ENCODE assay signal across 1 cellular context in genomic region chr17:75666959-75667790, GRCh38.
TF ChIP-seq lines count a peak whose summit lies in the region.

Gene RECQL5, minus strand, starts transcription at chr17:75667154. Its CDS starts 597 bp downstream, at chr17:75666557.
Gene SAP30BP, plus strand, starts transcription at chr17:75667338. Its CDS starts 35 bp downstream, at chr17:75667373.

TF ChIP-seq in HepG2, 621 proteins besides CTCF, POLR2A, EP300 and RAD21 (continued from another document and continues in another):
- peak; percentile 92 for TF ChIP-seq KMT2A (CRISPR knock-in tag; IDR thresholded peaks at IDR 0.05)
- no peak for TF ChIP-seq KLF9 (CRISPR knock-in tag; IDR thresholded peaks at IDR 0.05; ENCODE audit: low read depth)
- no peak for TF ChIP-seq HNRNPK (IDR thresholded peaks at IDR 0.05; ENCODE audit: low read depth, low read length, poor library complexity, severe bottlenecking)
- TF ChIP-seq EZH2 (conservative IDR thresholded peaks at IDR 0.05; ENCODE audit: low read depth, low read length): no peak
- TF ChIP-seq, protein P1, sequence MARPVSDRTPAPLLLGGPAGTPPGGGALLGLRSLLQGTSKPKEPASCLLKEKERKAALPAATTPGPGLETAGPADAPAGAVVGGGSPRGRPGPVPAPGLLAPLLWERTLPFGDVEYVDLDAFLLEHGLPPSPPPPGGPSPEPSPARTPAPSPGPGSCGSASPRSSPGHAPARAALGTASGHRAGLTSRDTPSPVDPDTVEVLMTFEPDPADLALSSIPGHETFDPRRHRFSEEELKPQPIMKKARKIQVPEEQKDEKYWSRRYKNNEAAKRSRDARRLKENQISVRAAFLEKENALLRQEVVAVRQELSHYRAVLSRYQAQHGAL (CRISPR knock-in tag; IDR thresholded peaks at IDR 0.05; ENCODE audit: not compliant biosample characterization): no peak
- no peak for TF ChIP-seq ZBTB8A (CRISPR knock-in tag; IDR thresholded peaks at IDR 0.05; ENCODE audit: borderline replicate concordance, low read depth)
- TF ChIP-seq ZNF720 (CRISPR knock-in tag; IDR thresholded peaks at IDR 0.05): no peak
- TF ChIP-seq ZC3H4 (CRISPR knock-in tag; IDR thresholded peaks at IDR 0.05; ENCODE audit: borderline replicate concordance): no peak
- peak; percentile 51; the same call in 1 of the 2 replicates for TF ChIP-seq ZBTB38 (CRISPR knock-in tag; IDR thresholded peaks at IDR 0.05)
- 0 out of 2 replicates have a peak, but pooled peaks have one; percentile 71 for TF ChIP-seq ZNF614 (CRISPR knock-in tag; IDR thresholded peaks at IDR 0.05; ENCODE audit: borderline replicate concordance)
- TF ChIP-seq, protein P2, sequence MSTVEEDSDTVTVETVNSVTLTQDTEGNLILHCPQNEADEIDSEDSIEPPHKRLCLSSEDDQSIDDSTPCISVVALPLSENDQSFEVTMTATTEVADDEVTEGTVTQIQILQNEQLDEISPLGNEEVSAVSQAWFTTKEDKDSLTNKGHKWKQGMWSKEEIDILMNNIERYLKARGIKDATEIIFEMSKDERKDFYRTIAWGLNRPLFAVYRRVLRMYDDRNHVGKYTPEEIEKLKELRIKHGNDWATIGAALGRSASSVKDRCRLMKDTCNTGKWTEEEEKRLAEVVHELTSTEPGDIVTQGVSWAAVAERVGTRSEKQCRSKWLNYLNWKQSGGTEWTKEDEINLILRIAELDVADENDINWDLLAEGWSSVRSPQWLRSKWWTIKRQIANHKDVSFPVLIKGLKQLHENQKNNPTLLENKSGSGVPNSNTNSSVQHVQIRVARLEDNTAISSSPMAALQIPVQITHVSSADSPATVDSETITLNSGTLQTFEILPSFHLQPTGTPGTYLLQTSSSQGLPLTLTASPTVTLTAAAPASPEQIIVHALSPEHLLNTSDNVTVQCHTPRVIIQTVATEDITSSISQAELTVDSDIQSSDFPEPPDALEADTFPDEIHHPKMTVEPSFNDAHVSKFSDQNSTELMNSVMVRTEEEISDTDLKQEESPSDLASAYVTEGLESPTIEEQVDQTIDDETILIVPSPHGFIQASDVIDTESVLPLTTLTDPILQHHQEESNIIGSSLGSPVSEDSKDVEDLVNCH (CRISPR knock-in tag; IDR thresholded peaks at IDR 0.05): no peak
- TF ChIP-seq SMAD1 (CRISPR knock-in tag; IDR thresholded peaks at IDR 0.05; ENCODE audit: borderline replicate concordance, low read depth): peak; percentile 91; the same call in 1 of the 2 replicates
- no peak for TF ChIP-seq RBAK (CRISPR knock-in tag; IDR thresholded peaks at IDR 0.05)
- TF ChIP-seq, protein P3, sequence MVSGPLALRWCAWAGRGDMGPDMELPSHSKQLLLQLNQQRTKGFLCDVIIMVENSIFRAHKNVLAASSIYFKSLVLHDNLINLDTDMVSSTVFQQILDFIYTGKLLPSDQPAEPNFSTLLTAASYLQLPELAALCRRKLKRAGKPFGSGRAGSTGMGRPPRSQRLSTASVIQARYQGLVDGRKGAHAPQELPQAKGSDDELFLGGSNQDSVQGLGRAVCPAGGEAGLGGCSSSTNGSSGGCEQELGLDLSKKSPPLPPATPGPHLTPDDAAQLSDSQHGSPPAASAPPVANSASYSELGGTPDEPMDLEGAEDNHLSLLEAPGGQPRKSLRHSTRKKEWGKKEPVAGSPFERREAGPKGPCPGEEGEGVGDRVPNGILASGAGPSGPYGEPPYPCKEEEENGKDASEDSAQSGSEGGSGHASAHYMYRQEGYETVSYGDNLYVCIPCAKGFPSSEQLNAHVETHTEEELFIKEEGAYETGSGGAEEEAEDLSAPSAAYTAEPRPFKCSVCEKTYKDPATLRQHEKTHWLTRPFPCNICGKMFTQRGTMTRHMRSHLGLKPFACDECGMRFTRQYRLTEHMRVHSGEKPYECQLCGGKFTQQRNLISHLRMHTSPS (CRISPR knock-in tag; IDR thresholded peaks at IDR 0.05; ENCODE audit: low read depth): no peak
- TF ChIP-seq ZBTB39 (CRISPR knock-in tag; IDR thresholded peaks at IDR 0.05): no peak; the same call in 1 of the 2 replicates
- no peak for TF ChIP-seq NFE2 (CRISPR knock-in tag; IDR thresholded peaks at IDR 0.05)
- TF ChIP-seq, protein P4, sequence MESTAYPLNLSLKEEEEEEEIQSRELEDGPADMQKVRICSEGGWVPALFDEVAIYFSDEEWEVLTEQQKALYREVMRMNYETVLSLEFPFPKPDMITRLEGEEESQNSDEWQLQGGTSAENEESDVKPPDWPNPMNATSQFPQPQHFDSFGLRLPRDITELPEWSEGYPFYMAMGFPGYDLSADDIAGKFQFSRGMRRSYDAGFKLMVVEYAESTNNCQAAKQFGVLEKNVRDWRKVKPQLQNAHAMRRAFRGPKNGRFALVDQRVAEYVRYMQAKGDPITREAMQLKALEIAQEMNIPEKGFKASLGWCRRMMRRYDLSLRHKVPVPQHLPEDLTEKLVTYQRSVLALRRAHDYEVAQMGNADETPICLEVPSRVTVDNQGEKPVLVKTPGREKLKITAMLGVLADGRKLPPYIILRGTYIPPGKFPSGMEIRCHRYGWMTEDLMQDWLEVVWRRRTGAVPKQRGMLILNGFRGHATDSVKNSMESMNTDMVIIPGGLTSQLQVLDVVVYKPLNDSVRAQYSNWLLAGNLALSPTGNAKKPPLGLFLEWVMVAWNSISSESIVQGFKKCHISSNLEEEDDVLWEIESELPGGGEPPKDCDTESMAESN (CRISPR knock-in tag; conservative IDR thresholded peaks at IDR 0.05): peak; percentile 53; the same call in 1 of the 2 replicates
- peak; percentile 24; the same call in 1 of the 2 replicates for TF ChIP-seq ZNF225 (CRISPR knock-in tag; IDR thresholded peaks at IDR 0.05)
- TF ChIP-seq ZNF296 (CRISPR knock-in tag; conservative IDR thresholded peaks at IDR 0.05): no peak
- TF ChIP-seq, protein P5, sequence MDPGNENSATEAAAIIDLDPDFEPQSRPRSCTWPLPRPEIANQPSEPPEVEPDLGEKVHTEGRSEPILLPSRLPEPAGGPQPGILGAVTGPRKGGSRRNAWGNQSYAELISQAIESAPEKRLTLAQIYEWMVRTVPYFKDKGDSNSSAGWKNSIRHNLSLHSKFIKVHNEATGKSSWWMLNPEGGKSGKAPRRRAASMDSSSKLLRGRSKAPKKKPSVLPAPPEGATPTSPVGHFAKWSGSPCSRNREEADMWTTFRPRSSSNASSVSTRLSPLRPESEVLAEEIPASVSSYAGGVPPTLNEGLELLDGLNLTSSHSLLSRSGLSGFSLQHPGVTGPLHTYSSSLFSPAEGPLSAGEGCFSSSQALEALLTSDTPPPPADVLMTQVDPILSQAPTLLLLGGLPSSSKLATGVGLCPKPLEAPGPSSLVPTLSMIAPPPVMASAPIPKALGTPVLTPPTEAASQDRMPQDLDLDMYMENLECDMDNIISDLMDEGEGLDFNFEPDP (CRISPR knock-in tag; conservative IDR thresholded peaks at IDR 0.05): no peak
- TF ChIP-seq SP140L (CRISPR knock-in tag; IDR thresholded peaks at IDR 0.05; ENCODE audit: borderline replicate concordance): no peak
- peak; percentile 87; the same call in 1 of the 2 replicates for TF ChIP-seq ZMYM4 (CRISPR knock-in tag; IDR thresholded peaks at IDR 0.05)
- TF ChIP-seq ARNTL (CRISPR knock-in tag; IDR thresholded peaks at IDR 0.05): no peak
- no peak for TF ChIP-seq NKX3-1 (CRISPR knock-in tag; IDR thresholded peaks at IDR 0.05)
- no peak for TF ChIP-seq GZF1 (CRISPR knock-in tag; IDR thresholded peaks at IDR 0.05)
- no peak for TF ChIP-seq ZFP90 (CRISPR knock-in tag; IDR thresholded peaks at IDR 0.05; ENCODE audit: borderline replicate concordance)
- no peak; the same call in 1 of the 2 replicates for TF ChIP-seq ZNF678 (CRISPR knock-in tag; IDR thresholded peaks at IDR 0.05)
- peak; percentile 26 for TF ChIP-seq ZNF883 (CRISPR knock-in tag; IDR thresholded peaks at IDR 0.05; ENCODE audit: not compliant biosample characterization)
- no peak for TF ChIP-seq ETV6 (CRISPR knock-in tag; conservative IDR thresholded peaks at IDR 0.05)
- TF ChIP-seq JDP2 (CRISPR knock-in tag; IDR thresholded peaks at IDR 0.05; ENCODE audit: borderline replicate concordance): no peak
- no peak for TF ChIP-seq FOXM1 (CRISPR knock-in tag; IDR thresholded peaks at IDR 0.05)
- no peak for TF ChIP-seq MLX (CRISPR knock-in tag; IDR thresholded peaks at IDR 0.05)
- TF ChIP-seq RBFOX2 (IDR thresholded peaks at IDR 0.05; ENCODE audit: low read depth, low read length): peak; percentile 73
- TF ChIP-seq KMT2B (CRISPR knock-in tag; IDR thresholded peaks at IDR 0.05): peak; percentile 94
- TF ChIP-seq HDAC2 (CRISPR knock-in tag; IDR thresholded peaks at IDR 0.05): peak; percentile 77
- 0 out of 2 replicates have a peak, but pooled peaks have one; percentile 19 for TF ChIP-seq PRMT3 (CRISPR knock-in tag; IDR thresholded peaks at IDR 0.05; ENCODE audit: borderline replicate concordance, low read depth)
- TF ChIP-seq, protein P6, sequence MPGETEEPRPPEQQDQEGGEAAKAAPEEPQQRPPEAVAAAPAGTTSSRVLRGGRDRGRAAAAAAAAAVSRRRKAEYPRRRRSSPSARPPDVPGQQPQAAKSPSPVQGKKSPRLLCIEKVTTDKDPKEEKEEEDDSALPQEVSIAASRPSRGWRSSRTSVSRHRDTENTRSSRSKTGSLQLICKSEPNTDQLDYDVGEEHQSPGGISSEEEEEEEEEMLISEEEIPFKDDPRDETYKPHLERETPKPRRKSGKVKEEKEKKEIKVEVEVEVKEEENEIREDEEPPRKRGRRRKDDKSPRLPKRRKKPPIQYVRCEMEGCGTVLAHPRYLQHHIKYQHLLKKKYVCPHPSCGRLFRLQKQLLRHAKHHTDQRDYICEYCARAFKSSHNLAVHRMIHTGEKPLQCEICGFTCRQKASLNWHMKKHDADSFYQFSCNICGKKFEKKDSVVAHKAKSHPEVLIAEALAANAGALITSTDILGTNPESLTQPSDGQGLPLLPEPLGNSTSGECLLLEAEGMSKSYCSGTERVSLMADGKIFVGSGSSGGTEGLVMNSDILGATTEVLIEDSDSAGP (CRISPR knock-in tag; IDR thresholded peaks at IDR 0.05; ENCODE audit: borderline replicate concordance): peak; percentile 89; the same call in 1 of the 2 replicates
- TF ChIP-seq ZNF550 (CRISPR knock-in tag; IDR thresholded peaks at IDR 0.05; ENCODE audit: borderline replicate concordance): no peak
- TF ChIP-seq RFXANK (CRISPR knock-in tag; IDR thresholded peaks at IDR 0.05): no peak
- peak; percentile 73; the same call in 1 of the 2 replicates for TF ChIP-seq SRY (CRISPR knock-in tag; IDR thresholded peaks at IDR 0.05)
- TF ChIP-seq, protein P7, sequence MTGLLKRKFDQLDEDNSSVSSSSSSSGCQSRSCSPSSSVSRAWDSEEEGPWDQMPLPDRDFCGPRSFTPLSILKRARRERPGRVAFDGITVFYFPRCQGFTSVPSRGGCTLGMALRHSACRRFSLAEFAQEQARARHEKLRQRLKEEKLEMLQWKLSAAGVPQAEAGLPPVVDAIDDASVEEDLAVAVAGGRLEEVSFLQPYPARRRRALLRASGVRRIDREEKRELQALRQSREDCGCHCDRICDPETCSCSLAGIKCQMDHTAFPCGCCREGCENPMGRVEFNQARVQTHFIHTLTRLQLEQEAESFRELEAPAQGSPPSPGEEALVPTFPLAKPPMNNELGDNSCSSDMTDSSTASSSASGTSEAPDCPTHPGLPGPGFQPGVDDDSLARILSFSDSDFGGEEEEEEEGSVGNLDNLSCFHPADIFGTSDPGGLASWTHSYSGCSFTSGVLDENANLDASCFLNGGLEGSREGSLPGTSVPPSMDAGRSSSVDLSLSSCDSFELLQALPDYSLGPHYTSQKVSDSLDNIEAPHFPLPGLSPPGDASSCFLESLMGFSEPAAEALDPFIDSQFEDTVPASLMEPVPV (CRISPR knock-in tag; IDR thresholded peaks at IDR 0.05): 0 out of 2 replicates have a peak, but pooled peaks have one; percentile 66
- TF ChIP-seq NCOR1 (IDR thresholded peaks at IDR 0.05; ENCODE audit: borderline replicate concordance, low read length): no peak
- no peak; the same call in 1 of the 2 replicates for TF ChIP-seq FOXA3 (CRISPR knock-in tag; IDR thresholded peaks at IDR 0.05)
- TF ChIP-seq ZNF484 (CRISPR knock-in tag; IDR thresholded peaks at IDR 0.05; ENCODE audit: borderline replicate concordance, low read depth): no peak
- no peak; the same call in 1 of the 2 replicates for TF ChIP-seq CBX5 (CRISPR knock-in tag; IDR thresholded peaks at IDR 0.05; ENCODE audit: borderline replicate concordance)
- no peak for TF ChIP-seq ZNF274 (CRISPR knock-in tag; IDR thresholded peaks at IDR 0.05)
- peak; percentile 96 for TF ChIP-seq SRSF1 (optimal IDR thresholded peaks at IDR 0.05; ENCODE audit: low read depth, low read length)
- no peak for TF ChIP-seq RFX1 (IDR thresholded peaks at IDR 0.05)
- TF ChIP-seq SETDB1 (CRISPR knock-in tag; IDR thresholded peaks at IDR 0.05; ENCODE audit: borderline replicate concordance): no peak
- TF ChIP-seq, protein P8, sequence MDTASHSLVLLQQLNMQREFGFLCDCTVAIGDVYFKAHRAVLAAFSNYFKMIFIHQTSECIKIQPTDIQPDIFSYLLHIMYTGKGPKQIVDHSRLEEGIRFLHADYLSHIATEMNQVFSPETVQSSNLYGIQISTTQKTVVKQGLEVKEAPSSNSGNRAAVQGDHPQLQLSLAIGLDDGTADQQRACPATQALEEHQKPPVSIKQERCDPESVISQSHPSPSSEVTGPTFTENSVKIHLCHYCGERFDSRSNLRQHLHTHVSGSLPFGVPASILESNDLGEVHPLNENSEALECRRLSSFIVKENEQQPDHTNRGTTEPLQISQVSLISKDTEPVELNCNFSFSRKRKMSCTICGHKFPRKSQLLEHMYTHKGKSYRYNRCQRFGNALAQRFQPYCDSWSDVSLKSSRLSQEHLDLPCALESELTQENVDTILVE (CRISPR knock-in tag; IDR thresholded peaks at IDR 0.05): 0 out of 2 replicates have a peak, but pooled peaks have one; percentile 15
- TF ChIP-seq SOX5 (CRISPR knock-in tag; IDR thresholded peaks at IDR 0.05; ENCODE audit: borderline replicate concordance): no peak
- peak; percentile 75; the same call in 1 of the 2 replicates for TF ChIP-seq ZNF333 (CRISPR knock-in tag; IDR thresholded peaks at IDR 0.05; ENCODE audit: borderline replicate concordance)
- 0 out of 2 replicates have a peak, but pooled peaks have one; percentile 14 for TF ChIP-seq HNF4A (CRISPR knock-in tag; IDR thresholded peaks at IDR 0.05)
- TF ChIP-seq HOXA5 (CRISPR knock-in tag; IDR thresholded peaks at IDR 0.05): peak; percentile 26; the same call in 1 of the 2 replicates
- TF ChIP-seq PPARG (CRISPR knock-in tag; conservative IDR thresholded peaks at IDR 0.05): 0 out of 2 replicates have a peak, but pooled peaks have one; percentile 5
